Comparison of ENCODE assay signal across 8 cellular contexts in genomic region chrX:43655151-43655676, GRCh38. TPM values are rescaled to one million over a fixed set of nuclear protein-coding genes. Genes with fewer than 3 reads are reported as not detected.
DNase-seq lines count a peak whose midpoint lies in the region; ATAC-seq, FAIRE-seq and TF ChIP-seq lines count a peak whose summit lies in the region.

No MANE protein-coding gene starts in this region.

- H3K9ac ChIP-seq in H1 (replicated peaks in 1 of 4; ENCODE audit: extremely low read depth in 1 of 4, low read depth in 3 of 4, low read length in 3 of 4) (no peak overlapping the region), mesenchymal stem cell (ENCODE audit: low read length) (peak overlapping the region; percentile 96)

- H3K14ac ChIP-seq in H1 (ENCODE audit: insufficient read length) (no peak overlapping the region), mesenchymal stem cell (ENCODE audit: low read length in 2 of 2) (peak overlapping the region in 1 of 2 experiments; percentile 91)

- peak; percentile 23 for ATAC-seq in HG03442 (IDR thresholded peaks at IDR 0.05; ENCODE audit: unreplicated experiment)
- ATAC-seq in stimulated activated naive CD8-positive, alpha-beta T cell treated with anti-CD3 and anti-CD28 coated beads, Interleukin-15, Interleukin-2, amounts not matched to agents 100 U/mL and 50 U/mL, for 24 hours = no peak
- ATAC-seq in HG03039 (IDR thresholded peaks at IDR 0.05; ENCODE audit: unreplicated experiment) = no peak

- H4K5ac ChIP-seq in H1 (ENCODE audit: insufficient read length, low read depth, low read length) = no peak overlapping the region

- no peak for FAIRE-seq in H1 (lab: Jason Lieb, UNC)

- H3K4me3 ChIP-seq in H1 (ENCODE audit: extremely low read depth in 1 of 4, insufficient read depth in 2 of 4, low read depth in 3 of 4, low read length in 4 of 4) (peak overlapping the region; percentile 57 to 72 (median 64)), mesenchymal stem cell (ENCODE audit: insufficient read depth in 1 of 2, low read depth in 1 of 2, low read length in 2 of 2) (peak overlapping the region; percentile 71 to 84)

- H3K4me2 ChIP-seq in H1 (ENCODE audit: insufficient read depth in 1 of 2, low read depth in 2 of 2, low read length in 2 of 2) (peak overlapping the region; percentile 88 to 89), mesenchymal stem cell (ENCODE audit: low read length, poor library complexity, severe bottlenecking) (peak overlapping the region; percentile 70)

- TF ChIP-seq RAD21 in H1 (IDR thresholded peaks at IDR 0.05 in 1 of 2, conservative IDR thresholded peaks at IDR 0.05 in 1 of 2; ENCODE audit: low read depth in 2 of 2, low read length in 2 of 2) = no peak

- H3K36me3 ChIP-seq in H1 (ENCODE audit: control insufficient read depth in 2 of 4, insufficient read depth in 4 of 4, low read length in 3 of 4) (no peaks in the 10 kb centered on the region), mesenchymal stem cell (ENCODE audit: control insufficient read depth in 1 of 2, insufficient read depth in 2 of 2, low read depth in 1 of 2, low read length in 2 of 2) (no peaks in the 10 kb centered on the region)

- H2AFZ ChIP-seq in H1 (ENCODE audit: low read length) = no peak overlapping the region
- peak overlapping the region; percentile 77 for H2AFZ ChIP-seq in mesenchymal stem cell (ENCODE audit: low read depth, low read length)

- H2BK120ac ChIP-seq in H1 (replicated peaks; ENCODE audit: low read depth, low read length) (no peak overlapping the region), mesenchymal stem cell (ENCODE audit: low read depth, low read length) (no peak overlapping the region)

- CTCF ChIA-PET in H1 (lab: Charles Lee; ENCODE audit: partially characterized antibody) = no interaction called here

- H2BK20ac ChIP-seq in H1 (ENCODE audit: low read length) = no peak overlapping the region

- H3K23me2 ChIP-seq in H1 (ENCODE audit: low read depth, low read length) = peaks cover 12% of the 10 kb centered on the region

- DNase-seq in ELR (ENCODE audit: low read depth) (peak; percentile 14), H1 (ENCODE audit: low read depth in 1 of 2, low spot score in 2 of 2) (peak in 1 of 2 experiments; percentile 51), mesenchymal stem cell (peak; percentile 72), SKM-1 (lab: John Stamatoyannopoulos, UW; ENCODE audit: unreplicated experiment) (no peak)
- DNase-seq in activated CD4-positive, alpha-beta T cell treated with anti-CD3 and anti-CD28 coated beads for 4 hours = peak; percentile 6
- peak; percentile 25 for DNase-seq in stimulated activated naive CD8-positive, alpha-beta T cell treated with anti-CD3 and anti-CD28 coated beads, Interleukin-15, Interleukin-2, amounts not matched to agents 100 U/mL and 50 U/mL, for 24 hours

- H3K56ac ChIP-seq in H1 (replicated peaks; ENCODE audit: insufficient read length, low read depth, low read length) = no peak overlapping the region

- H3K23ac ChIP-seq in H1 (ENCODE audit: insufficient read length) (no peak overlapping the region), mesenchymal stem cell (ENCODE audit: low read length in 2 of 2) (no peak overlapping the region)

- POLR2A ChIA-PET in H1 (lab: Charles Lee; ENCODE audit: partially characterized antibody) = interaction anchor here (0.9 to 1.3 kb wide), 2 partner anchors 12 to 26 kb away, joined by 3 read pairs; no protein-coding TSS in a partner anchor

- H3K4ac ChIP-seq in H1 (replicated peaks; ENCODE audit: insufficient read length, low read depth, low read length) = no peak overlapping the region
- H3K4ac ChIP-seq in mesenchymal stem cell (ENCODE audit: low read depth in 1 of 2, low read length in 2 of 2) = no peak overlapping the region

- H3K79me1 ChIP-seq in H1 (ENCODE audit: low read depth, low read length) (no peaks in the 10 kb centered on the region), mesenchymal stem cell (replicated peaks; ENCODE audit: low read length, poor library complexity, severe bottlenecking) (no peaks in the 10 kb centered on the region)

- no peak overlapping the region for H2BK5ac ChIP-seq in H1 (ENCODE audit: low read depth, low read length)
- H2BK5ac ChIP-seq in mesenchymal stem cell (ENCODE audit: low read depth, low read length, poor library complexity, severe bottlenecking) = no peak overlapping the region

- H3K79me2 ChIP-seq in H1 (ENCODE audit: control insufficient read depth in 1 of 2, insufficient read depth in 2 of 2, low read length in 2 of 2) = no peaks in the 10 kb centered on the region

- H3K27me3 ChIP-seq in H1 (replicated peaks in 1 of 4; ENCODE audit: control insufficient read depth in 3 of 4, extremely low read depth in 1 of 4, insufficient read depth in 3 of 4, low read length in 3 of 4) (no peaks in the 10 kb centered on the region), mesenchymal stem cell (ENCODE audit: control insufficient read depth in 1 of 2, insufficient read depth in 1 of 2, low read length in 2 of 2) (peaks cover 0 to 3% of the 10 kb centered on the region in 2 experiments)

- H4K91ac ChIP-seq in H1 (replicated peaks; ENCODE audit: insufficient read length, low read length) = no peak overlapping the region
- peak overlapping the region; percentile 39 for H4K91ac ChIP-seq in mesenchymal stem cell (ENCODE audit: low read length)

- no peak overlapping the region for H2BK15ac ChIP-seq in H1 (ENCODE audit: low read length)
- H2BK15ac ChIP-seq in mesenchymal stem cell (ENCODE audit: low read depth, poor library complexity, severe bottlenecking) = no peak overlapping the region

- no peak for TF ChIP-seq EP300 in H1 (IDR thresholded peaks at IDR 0.05; ENCODE audit: borderline replicate concordance in 1 of 2, low read depth in 2 of 2, low read length in 2 of 2)

- no peak overlapping the region for H2AK5ac ChIP-seq in H1 (ENCODE audit: low read depth, low read length)
- H2AK5ac ChIP-seq in mesenchymal stem cell (ENCODE audit: low read length, severe bottlenecking) = no peak overlapping the region

- no peak for TF ChIP-seq POLR2A in H1 (IDR thresholded peaks at IDR 0.05; ENCODE audit: control extremely low read depth in 1 of 2, low read depth in 2 of 2, low read length in 2 of 2)

- no peaks in the 10 kb centered on the region for H3K9me3 ChIP-seq in H1 (ENCODE audit: insufficient read depth in 2 of 2, low read depth in 1 of 2, low read length in 1 of 2)
- no peaks in the 10 kb centered on the region for H3K9me3 ChIP-seq in mesenchymal stem cell (ENCODE audit: control insufficient read depth, low read length)

- TF ChIP-seq CTCF in H1 (IDR thresholded peaks at IDR 0.05; ENCODE audit: control extremely low read depth in 1 of 3, insufficient read depth in 1 of 3, low read depth in 1 of 3, low read length in 3 of 3) = no peak

- no peak overlapping the region for H3K27ac ChIP-seq in H1 (ENCODE audit: low read depth, low read length)
- no peak overlapping the region for H3K27ac ChIP-seq in mesenchymal stem cell (ENCODE audit: low read length, poor library complexity, severe bottlenecking)

- H3K4me1 ChIP-seq in H1 (replicated peaks in 1 of 4; ENCODE audit: control insufficient read depth in 3 of 4, insufficient read depth in 4 of 4, low read length in 3 of 4) = no peaks in the 10 kb centered on the region
- peaks cover 3% of the 10 kb centered on the region for H3K4me1 ChIP-seq in mesenchymal stem cell (ENCODE audit: control insufficient read depth, insufficient read depth, low read depth, low read length)

- H2BK12ac ChIP-seq in H1 (ENCODE audit: low read depth, low read length) = no peak overlapping the region
- peak overlapping the region in 1 of 2 experiments; percentile 63 for H2BK12ac ChIP-seq in mesenchymal stem cell (ENCODE audit: low read length in 2 of 2)

- 2% methylated on average over 18 of the region's 40 CpGs; no CpG with 5 or more reads in 1 of the 2 experiments for WGBS in H1 (ENCODE audit: extremely low coverage in 1 of 2, insufficient coverage in 1 of 2, insufficient read length in 1 of 2, insufficient replicate concordance in 2 of 2, low coverage in 1 of 2, low lambda C conversion rate in 2 of 2, missing lambda C conversion rate in 1 of 2), 2 experiments
- under 1% methylated on average over 39 of the region's 40 CpGs for WGBS in mesenchymal stem cell

- peaks cover 0 to 2% of the 10 kb centered on the region in 2 experiments for H4K20me1 ChIP-seq in H1 (replicated peaks in 1 of 2; ENCODE audit: control insufficient read depth in 1 of 2, insufficient read depth in 2 of 2, low read length in 2 of 2)

- H3K18ac ChIP-seq in H1 (ENCODE audit: extremely low read depth, low read length) = no peak overlapping the region
- H3K18ac ChIP-seq in mesenchymal stem cell (ENCODE audit: low read depth in 1 of 2, low read length in 2 of 2) = peak overlapping the region; percentile 79 to 90

- H4K8ac ChIP-seq in H1 (ENCODE audit: extremely low read depth, insufficient read depth, low read length) (no peak overlapping the region), mesenchymal stem cell (ENCODE audit: low read length) (peak overlapping the region; percentile 72)

TF ChIP-seq in H1, 55 proteins besides CTCF, POLR2A, EP300 and RAD21:
- TF ChIP-seq POU5F1 (IDR thresholded peaks at IDR 0.05; ENCODE audit: low read depth, low read length) = no peak
- no peak for TF ChIP-seq SP1 (IDR thresholded peaks at IDR 0.05; ENCODE audit: low read depth, low read length)
- TF ChIP-seq SRF (IDR thresholded peaks at IDR 0.05; ENCODE audit: low read depth, low read length) = no peak
- TF ChIP-seq ASH2L (IDR thresholded peaks at IDR 0.05; ENCODE audit: low read length) = peak; percentile 38
- no peak for TF ChIP-seq CHD2 (IDR thresholded peaks at IDR 0.05; ENCODE audit: low read length)
- TF ChIP-seq HDAC6 (IDR thresholded peaks at IDR 0.05; ENCODE audit: low read depth, low read length) = no peak
- TF ChIP-seq ATF3 (IDR thresholded peaks at IDR 0.05; ENCODE audit: insufficient read depth, low read depth, low read length) = no peak

RNA-seq across cellular contexts. Expression of gene MAOA, which starts 0.9 kb away (rescaled TPM):
- 6.1 and 8.2 TPM in 2 replicates for total RNA-seq in H1 (2021; fragmentation: NEBNext Ultra II Directional; extraction: Animal tissue kit (Norgen Biotek cat#: 25700))
- polyA plus RNA-seq in H1 (2011; rRNA removed) = 2.4 and 2.6 TPM in 2 replicates
- 3.6 TPM for polyA plus RNA-seq in H1 (2011; cell fraction: cytosol; rRNA removed)
- 2.2 TPM for polyA plus RNA-seq in H1 (2011; cell fraction: nucleus; rRNA removed)
- polyA plus RNA-seq in H1 (2012, experiment 1 of 2) = 3.7 to 6.0 TPM (median 4.7 TPM) in 4 replicates
- polyA plus RNA-seq in H1 (2012, experiment 2 of 2) = 0.60 TPM
- polyA plus RNA-seq in H1 (2013, experiment 1 of 2) = 3.3 TPM
- 2.9 TPM for polyA plus RNA-seq in H1 (2013, experiment 2 of 2)
- 6.8 and 7.1 TPM in 2 replicates for polyA minus RNA-seq in H1 (2011; rRNA and poly(A)+ RNA removed)
- polyA minus RNA-seq in H1 (2011; cell fraction: cytosol; rRNA and poly(A)+ RNA removed) = 3.5 TPM
- 2.1 TPM for polyA minus RNA-seq in H1 (2011; cell fraction: nucleus; rRNA and poly(A)+ RNA removed)
- 22.5 TPM for polyA plus RNA-seq in mesenchymal stem cell (2013, experiment 1 of 2)
- polyA plus RNA-seq in mesenchymal stem cell (2013, experiment 2 of 2) = 24.1 TPM
